In genomic region chr5:169772256-169772655, GRCh38 we compare ENCODE assay signal across 23 cellular contexts.
"Had no signal": no experiment of that assay in that cellular context is flagged by ENCODE, and none has a peak within 500 bp of the region (broad histone marks: within the 10 kb centered on the region; RNA-seq: fewer than 3 reads in every experiment).

No MANE protein-coding gene starts in this region.

- H3K4me2 ChIP-seq: hepatocyte had no signal

- H3K27ac ChIP-seq: epithelial cell of prostate, esophagus muscularis mucosa, foreskin keratinocyte, hepatocyte, left ventricle myocardium inferior, lower lobe of right lung, right atrium auricular region, sigmoid colon, tibial artery, upper lobe of left lung, uterus had no signal

- H3K4me1 ChIP-seq: esophagus muscularis mucosa, lower lobe of right lung, right atrium auricular region, sigmoid colon, tibial artery, upper lobe of left lung, uterus had no signal

- FAIRE-seq: colon, small intestine had no signal

- H3K79me2 ChIP-seq: hepatocyte had no signal

- ATAC-seq: effector memory CD8-positive, alpha-beta T cell; foreskin keratinocyte; left cardiac atrium; lower lobe of right lung had no signal

- H3K9me3 Mint-ChIP-seq: dendritic cell treated with granulocyte-macrophage colony-stimulating factor and Interleukin-4, amounts not matched to agents 40 ng/mL and 50 ng/mL, for 4 days; effector memory CD8-positive, alpha-beta T cell; memory B cell; nephron; stimulated activated naive CD8-positive, alpha-beta T cell treated with anti-CD3 and anti-CD28 coated beads, Interleukin-15, Interleukin-2, amounts not matched to agents 100 ng/mL and 50 ng/mL, for 24 hours had no signal

- H3K27me3 Mint-ChIP-seq: dendritic cell treated with granulocyte-macrophage colony-stimulating factor and Interleukin-4, amounts not matched to agents 40 ng/mL and 50 ng/mL, for 4 days; effector memory CD8-positive, alpha-beta T cell; memory B cell; naive B cell; stimulated activated naive CD8-positive, alpha-beta T cell treated with anti-CD3 and anti-CD28 coated beads, Interleukin-15, Interleukin-2, amounts not matched to agents 100 ng/mL and 50 ng/mL, for 24 hours had no signal

- H2AFZ ChIP-seq: hepatocyte had no signal

- H3K9me3 ChIP-seq: esophagus muscularis mucosa, left ventricle myocardium inferior, lower lobe of right lung, right atrium auricular region, sigmoid colon, tibial artery, upper lobe of left lung, uterus had no signal

- H3K36me3 ChIP-seq: esophagus muscularis mucosa, left ventricle myocardium inferior, lower lobe of right lung, right atrium auricular region, sigmoid colon, tibial artery, upper lobe of left lung, uterus had no signal

- DNase-seq: effector memory CD8-positive, alpha-beta T cell; foreskin keratinocyte; head of caudate nucleus; kidney; left cardiac atrium; left ventricle myocardium inferior; lower lobe of right lung; naive B cell; sigmoid colon; small intestine; stimulated activated CD4-positive, alpha-beta T cell treated with anti-CD3 and anti-CD28 coated beads, Interleukin-12 subunit alpha, Interleukin-12 subunit beta, amount 100 ng/mL, for 4 hours; tibial artery; upper lobe of left lung; uterus had no signal

- H3K27ac Mint-ChIP-seq: dendritic cell treated with granulocyte-macrophage colony-stimulating factor and Interleukin-4, amounts not matched to agents 40 ng/mL and 50 ng/mL, for 4 days; effector memory CD8-positive, alpha-beta T cell; memory B cell; nephron; stimulated activated naive CD8-positive, alpha-beta T cell treated with anti-CD3 and anti-CD28 coated beads, Interleukin-15, Interleukin-2, amounts not matched to agents 100 ng/mL and 50 ng/mL, for 24 hours had no signal

- H3K4me3 ChIP-seq: esophagus muscularis mucosa, hepatocyte, left ventricle myocardium inferior, lower lobe of right lung, right atrium auricular region, sigmoid colon, tibial artery, upper lobe of left lung, uterus had no signal

- H3K4me1 Mint-ChIP-seq: nephron had no signal

- H3K4me3 Mint-ChIP-seq: dendritic cell treated with granulocyte-macrophage colony-stimulating factor and Interleukin-4, amounts not matched to agents 40 ng/mL and 50 ng/mL, for 4 days; effector memory CD8-positive, alpha-beta T cell; memory B cell; nephron; stimulated activated naive CD8-positive, alpha-beta T cell treated with anti-CD3 and anti-CD28 coated beads, Interleukin-15, Interleukin-2, amounts not matched to agents 100 ng/mL and 50 ng/mL, for 24 hours had no signal

- H3K27me3 ChIP-seq: foreskin keratinocyte, hepatocyte, right atrium auricular region, sigmoid colon, tibial artery, upper lobe of left lung, uterus had no signal
